Comparison of ENCODE assay signal across 8 cellular contexts in genomic region chr5:122846051-122846567, GRCh38. TPM values are rescaled to one million over a fixed set of nuclear protein-coding genes. Genes with fewer than 3 reads are reported as not detected.
DNase-seq lines count a peak whose midpoint lies in the region; ATAC-seq, FAIRE-seq and TF ChIP-seq lines count a peak whose summit lies in the region.

No MANE protein-coding gene starts in this region.

- TSS peak; percentile 47 for BruUV-seq in endothelial cell of umbilical vein (replicated peaks; lab: Mats Ljungman, UMichigan)

- DNase-seq in activated CD4-positive, alpha-beta T cell treated with anti-CD3 and anti-CD28 coated beads, Interleukin-2, amount 10 ng/mL, durations not matched to agents 7 days and 5 days = no peak
- DNase-seq in activated CD4-positive, alpha-beta T cell treated with anti-CD3 and anti-CD28 coated beads for 4 hours = no peak
- DNase-seq in RWPE1 (ENCODE audit: low spot score) = peak; percentile 87
- DNase-seq in endothelial cell of umbilical vein (ENCODE audit: low read depth, low spot score) = no peak
- peak; percentile 18 for DNase-seq in neural progenitor cell (ENCODE audit: low spot score)
- DNase-seq in stimulated activated CD4-positive, alpha-beta T cell treated with anti-CD3 and anti-CD28 coated beads, Interleukin-4, amount 100 ng/mL, for 1 hour = no peak

- peak overlapping the region; percentile 64 for H3K4me3 Mint-ChIP-seq in activated CD4-positive, alpha-beta T cell treated with anti-CD3 and anti-CD28 coated beads, Interleukin-2, amount 10 ng/mL, durations not matched to agents 7 days and 5 days
- peak overlapping the region; percentile 90 for H3K4me3 Mint-ChIP-seq in neural progenitor cell

- ATAC-seq in HG03457 (IDR thresholded peaks at IDR 0.05; ENCODE audit: unreplicated experiment) (no peak), HG03097 (IDR thresholded peaks at IDR 0.05; ENCODE audit: low FRiP score, unreplicated experiment) (no peak)

- no peak for FAIRE-seq in endothelial cell of umbilical vein (lab: Jason Lieb, UNC)

- intact Hi-C loops in endothelial cell of umbilical vein (cut with micrococcal nuclease) = loop anchor here (5.0 to 10.0 kb wide), 3 partner anchors 246 to 669 kb away; partner anchors contain the start of gene CSNK1G3

- no peaks in the 10 kb centered on the region for H3K79me2 ChIP-seq in endothelial cell of umbilical vein (ENCODE audit: control insufficient read depth, insufficient read depth, low read length)
- H3K79me2 ChIP-seq in neural progenitor cell (ENCODE audit: low read depth) = no peaks in the 10 kb centered on the region

- H3K27ac Mint-ChIP-seq in activated CD4-positive, alpha-beta T cell treated with anti-CD3 and anti-CD28 coated beads, Interleukin-2, amount 10 ng/mL, durations not matched to agents 7 days and 5 days = peak overlapping the region; percentile 43
- H3K27ac Mint-ChIP-seq in neural progenitor cell = peak overlapping the region; percentile 31

- peak overlapping the region; percentile 89 for H2AFZ ChIP-seq in endothelial cell of umbilical vein (ENCODE audit: low read depth, low read length)
- peak overlapping the region; percentile 98 for H2AFZ ChIP-seq in neural progenitor cell (replicated peaks)

- peak overlapping the region; percentile 66 to 95 (median 93) for H3K4me3 ChIP-seq in endothelial cell of umbilical vein (replicated peaks in 1 of 3; ENCODE audit: insufficient read depth in 1 of 3, low read depth in 1 of 3, low read length in 3 of 3)
- peak overlapping the region; percentile 94 for H3K4me3 ChIP-seq in neural progenitor cell

- H3K9me3 Mint-ChIP-seq in activated CD4-positive, alpha-beta T cell treated with anti-CD3 and anti-CD28 coated beads, Interleukin-2, amount 10 ng/mL, durations not matched to agents 7 days and 5 days = no peaks in the 10 kb centered on the region
- peaks cover 2% of the 10 kb centered on the region for H3K9me3 Mint-ChIP-seq in neural progenitor cell

- dilution Hi-C loops in endothelial cell of umbilical vein (cut with MboI; ENCODE audit: extremely low pct_ligation_motif_present, low sequenced_read_pairs) = no loop called here

- H3K27me3 ChIP-seq in endothelial cell of umbilical vein (ENCODE audit: control insufficient read depth in 2 of 2, insufficient read depth in 2 of 2, low read length in 2 of 2) (no peaks in the 10 kb centered on the region), neural progenitor cell (peaks cover 20% of the 10 kb centered on the region)

- H3K9me1 ChIP-seq in endothelial cell of umbilical vein (replicated peaks; ENCODE audit: control insufficient read depth, extremely low read depth, insufficient read depth, low read length) = no peaks in the 10 kb centered on the region

- H3K4me2 ChIP-seq in endothelial cell of umbilical vein (ENCODE audit: insufficient read depth, low read length) (peak overlapping the region; percentile 78), neural progenitor cell (peak overlapping the region; percentile 89)

- H3K9me3 ChIP-seq in endothelial cell of umbilical vein (replicated peaks; ENCODE audit: control insufficient read depth, insufficient read depth, low read length) = no peaks in the 10 kb centered on the region
- H3K9me3 ChIP-seq in neural progenitor cell (ENCODE audit: low read depth) = no peaks in the 10 kb centered on the region

- CTCF ChIA-PET in activated CD4-positive, alpha-beta T cell treated with anti-CD3 and anti-CD28 coated beads, Interleukin-2, amount 10 ng/mL, durations not matched to agents 7 days and 5 days (lab: Charles Lee) = interaction anchor here (0.6 to 0.9 kb wide), 2 partner anchors 14 to 37 kb away, joined by 3 to 5 read pairs; no protein-coding TSS in a partner anchor
- CTCF ChIA-PET in RWPE1 (lab: Yijun Ruan, JAX) = interaction anchor here (0.6 to 2.4 kb wide), 4 partner anchors 105 to 745 kb away, joined by 3 to 5 read pairs (median 3); no protein-coding TSS in a partner anchor
- CTCF ChIA-PET in endothelial cell of umbilical vein (lab: Charles Lee) = interaction anchor here (0.7 to 3.6 kb wide), 6 partner anchors 11 to 745 kb away, joined by 3 to 21 read pairs (median 5); no protein-coding TSS in a partner anchor

- TF ChIP-seq CTCF in RWPE1 (conservative IDR thresholded peaks at IDR 0.05; ENCODE audit: low read depth) (no peak), endothelial cell of umbilical vein (IDR thresholded peaks at IDR 0.05; ENCODE audit: extremely low read depth in 1 of 2, insufficient read depth in 1 of 2, low read depth in 1 of 2, low read length in 2 of 2) (no peak), neural progenitor cell (IDR thresholded peaks at IDR 0.05) (no peak)

- H3K4me1 ChIP-seq in endothelial cell of umbilical vein (ENCODE audit: control insufficient read depth, extremely low read depth, insufficient read depth, low read length) (peaks cover 18% of the 10 kb centered on the region), neural progenitor cell (peaks cover 7% of the 10 kb centered on the region)

- no peak for TF ChIP-seq POLR2A in endothelial cell of umbilical vein (IDR thresholded peaks at IDR 0.05; ENCODE audit: low read depth, low read length)

- H3K9ac ChIP-seq in endothelial cell of umbilical vein (replicated peaks; ENCODE audit: extremely low read depth, insufficient read depth, low read length) = peak overlapping the region; percentile 80
- H3K9ac ChIP-seq in neural progenitor cell = peak overlapping the region; percentile 35

- H3F3A ChIP-seq in neural progenitor cell (ENCODE audit: low read depth) = peaks cover 16% of the 10 kb centered on the region

- peak overlapping the region; percentile 95 for H3K27ac ChIP-seq in RWPE1
- H3K27ac ChIP-seq in endothelial cell of umbilical vein (ENCODE audit: insufficient read depth, low read depth, low read length) = no peak overlapping the region
- H3K27ac ChIP-seq in neural progenitor cell = no peak overlapping the region

- H3K36me3 ChIP-seq in endothelial cell of umbilical vein (ENCODE audit: control insufficient read depth in 2 of 2, extremely low read depth in 1 of 2, insufficient read depth in 2 of 2, low read length in 2 of 2) = no peaks in the 10 kb centered on the region
- H3K36me3 ChIP-seq in neural progenitor cell = no peaks in the 10 kb centered on the region

- H4K20me1 ChIP-seq in endothelial cell of umbilical vein (replicated peaks; ENCODE audit: control insufficient read depth, extremely low read depth, insufficient read depth, low read length) (no peaks in the 10 kb centered on the region), neural progenitor cell (ENCODE audit: low read depth) (no peaks in the 10 kb centered on the region)

- POLR2A ChIA-PET in activated CD4-positive, alpha-beta T cell treated with anti-CD3 and anti-CD28 coated beads, Interleukin-2, amount 10 ng/mL, durations not matched to agents 7 days and 5 days (lab: Charles Lee) = no interaction called here
- POLR2A ChIA-PET in RWPE1 (lab: Yijun Ruan, JAX; ENCODE audit: low non-redundant PET) (no interaction called here), endothelial cell of umbilical vein (lab: Charles Lee) (no interaction called here)

- peaks cover 24% of the 10 kb centered on the region for H3K4me1 Mint-ChIP-seq in activated CD4-positive, alpha-beta T cell treated with anti-CD3 and anti-CD28 coated beads, Interleukin-2, amount 10 ng/mL, durations not matched to agents 7 days and 5 days
- peaks cover 20% of the 10 kb centered on the region for H3K4me1 Mint-ChIP-seq in neural progenitor cell

- no peaks in the 10 kb centered on the region for H3K36me3 Mint-ChIP-seq in activated CD4-positive, alpha-beta T cell treated with anti-CD3 and anti-CD28 coated beads, Interleukin-2, amount 10 ng/mL, durations not matched to agents 7 days and 5 days (ENCODE audit: low read depth)
- H3K36me3 Mint-ChIP-seq in neural progenitor cell = peaks cover 12% of the 10 kb centered on the region

- H3K27me3 Mint-ChIP-seq in activated CD4-positive, alpha-beta T cell treated with anti-CD3 and anti-CD28 coated beads, Interleukin-2, amount 10 ng/mL, durations not matched to agents 7 days and 5 days = peaks cover 19% of the 10 kb centered on the region
- peaks cover 4% of the 10 kb centered on the region for H3K27me3 Mint-ChIP-seq in neural progenitor cell (ENCODE audit: insufficient read depth, low read depth)

TF ChIP-seq in endothelial cell of umbilical vein, 7 proteins besides CTCF, POLR2A, EP300 and RAD21:
- TF ChIP-seq POLR2AphosphoS5 (IDR thresholded peaks at IDR 0.05; ENCODE audit: insufficient read depth, low read depth, low read length) = no peak
- TF ChIP-seq JUN (IDR thresholded peaks at IDR 0.05; ENCODE audit: borderline replicate concordance, insufficient read depth, insufficient read length, low read depth) = no peak
- no peak for TF ChIP-seq FOS (IDR thresholded peaks at IDR 0.05; ENCODE audit: borderline replicate concordance, insufficient read depth, low read length)
- TF ChIP-seq GATA2 (IDR thresholded peaks at IDR 0.05; ENCODE audit: insufficient read depth, insufficient read length, low read depth, low read length) = no peak
- TF ChIP-seq MYC (IDR thresholded peaks at IDR 0.05; ENCODE audit: low read depth, low read length) = no peak
- TF ChIP-seq MAX (IDR thresholded peaks at IDR 0.05; ENCODE audit: insufficient read depth, insufficient read length) = no peak
- TF ChIP-seq EZH2 (IDR thresholded peaks at IDR 0.05; ENCODE audit: borderline replicate concordance, low read depth, low read length, severe bottlenecking) = no peak

RNA-seq across cellular contexts. Expression of gene SNX24, which starts 0.7 kb away (rescaled TPM):
- 1 to 10 TPM; 2.2 to 6.4 TPM for total RNA-seq in activated CD4-positive, alpha-beta T cell treated with anti-CD3 and anti-CD28 coated beads, Interleukin-2, amount 10 ng/mL, durations not matched to agents 7 days and 5 days
- total RNA-seq in endothelial cell of umbilical vein = 8.8 and 14.9 TPM in 2 replicates
- polyA plus RNA-seq in endothelial cell of umbilical vein = 2.9 TPM in 2 replicates
- 4.7 and 5.5 TPM in 2 replicates for polyA plus RNA-seq in endothelial cell of umbilical vein (2011; cell fraction: cytosol; rRNA removed)
- polyA plus RNA-seq in endothelial cell of umbilical vein (2011; cell fraction: nucleus; rRNA removed) = 5.7 and 5.9 TPM in 2 replicates
- 6.9 and 9.5 TPM in 2 replicates for polyA plus RNA-seq in endothelial cell of umbilical vein (2012)
- polyA minus RNA-seq in endothelial cell of umbilical vein = 2.6 and 3.5 TPM in 2 replicates
- polyA minus RNA-seq in endothelial cell of umbilical vein (2011; cell fraction: cytosol; rRNA and poly(A)+ RNA removed) = 3.2 TPM
- polyA minus RNA-seq in endothelial cell of umbilical vein (2011; cell fraction: nucleus; rRNA and poly(A)+ RNA removed) = 3.5 and 3.7 TPM in 2 replicates
- total RNA-seq in neural progenitor cell (ENCODE audit: low replicate concordance) = 7.1 and 21.0 TPM in 2 replicates

Comparison
In these comparisons a context has a peak if more than half of its experiments do, and no peak if none do; other contexts are left out.
1. DNase-seq: peak in RWPE1 (single experiment) and neural progenitor cell (single experiment); none in activated CD4-positive, alpha-beta T cell treated with anti-CD3 and anti-CD28 coated beads, Interleukin-2, amount 10 ng/mL, durations not matched to agents 7 days and 5 days (single experiment), activated CD4-positive, alpha-beta T cell treated with anti-CD3 and anti-CD28 coated beads for 4 hours (0 of 2), endothelial cell of umbilical vein (single experiment) and stimulated activated CD4-positive, alpha-beta T cell treated with anti-CD3 and anti-CD28 coated beads, Interleukin-4, amount 100 ng/mL, for 1 hour (single experiment).